In genomic region chr15:88623061-88623460, GRCh38 we compare ENCODE assay signal across 8 cellular contexts. TPM values are rescaled to one million over a fixed set of nuclear protein-coding genes. Genes with fewer than 3 reads are reported as not detected.
DNase-seq lines count a peak whose midpoint lies in the region; FAIRE-seq and TF ChIP-seq lines count a peak whose summit lies in the region.

No MANE protein-coding gene starts in this region.

- H3K79me2 ChIP-seq in trophoblast cell (ENCODE audit: control insufficient read depth, insufficient read depth, low read length, poor library complexity), result peaks cover 33% of the 10 kb centered on the region

- peaks cover 4% of the 10 kb centered on the region for H3K27me3 Mint-ChIP-seq in endothelial cell (ENCODE audit: unreplicated experiment)

- no peak overlapping the region for H4K8ac ChIP-seq in trophoblast cell (ENCODE audit: low read depth, low read length)

- H2AFZ ChIP-seq in trophoblast cell (ENCODE audit: insufficient read depth, low read length, poor library complexity), result no peak overlapping the region

- no peak overlapping the region for H3K23ac ChIP-seq in trophoblast cell (ENCODE audit: low read length)

- H3K79me1 ChIP-seq in trophoblast cell (ENCODE audit: low read length), result peaks cover 14% of the 10 kb centered on the region

- H3K4me1 Mint-ChIP-seq in endothelial cell (ENCODE audit: unreplicated experiment), result peaks cover 28% of the 10 kb centered on the region

- no peak overlapping the region for H2AK5ac ChIP-seq in trophoblast cell (ENCODE audit: low read length)

- H3K14ac ChIP-seq in trophoblast cell (ENCODE audit: low read length), result no peak overlapping the region

- peaks cover 11% of the 10 kb centered on the region for H3K36me3 Mint-ChIP-seq in endothelial cell (ENCODE audit: low read depth, unreplicated experiment)

- WGBS in trophoblast cell (ENCODE audit: extremely low coverage, insufficient coverage, insufficient read length), result no CpG with 5 or more reads among the region's 2 CpGs

- no peak overlapping the region for H4K12ac ChIP-seq in trophoblast cell (ENCODE audit: low read depth, low read length)

- no peak overlapping the region for H3K18ac ChIP-seq in trophoblast cell (ENCODE audit: low read length)

- H3K4me2 ChIP-seq in trophoblast cell (ENCODE audit: low read length), result peak overlapping the region; percentile 65

- FAIRE-seq in frontal cortex (lab: Jason Lieb, UNC), result no peak

- peak overlapping the region; percentile 45 for H4K91ac ChIP-seq in trophoblast cell (ENCODE audit: low read depth, low read length)

- H3K9me3 ChIP-seq in trophoblast cell (ENCODE audit: insufficient read depth, low read depth, low read length), result peaks cover 2% of the 10 kb centered on the region

- H2BK5ac ChIP-seq in trophoblast cell (ENCODE audit: low read depth, low read length, poor library complexity), result peak overlapping the region; percentile 64

- no peaks in the 10 kb centered on the region for H3K9me3 Mint-ChIP-seq in endothelial cell (ENCODE audit: unreplicated experiment)

- H3K9ac ChIP-seq in trophoblast cell (ENCODE audit: low read length), result no peak overlapping the region

- no peak overlapping the region for H3K27ac Mint-ChIP-seq in endothelial cell (ENCODE audit: unreplicated experiment)

- no peak overlapping the region for H3K4me3 ChIP-seq in trophoblast cell (ENCODE audit: low read depth, low read length)

- no peak for TF ChIP-seq CTCF in endothelial cell (IDR thresholded peaks at IDR 0.05; ENCODE audit: unreplicated experiment)

- peaks cover 11 to 16% of the 10 kb centered on the region in 2 experiments for H3K4me1 ChIP-seq in trophoblast cell (ENCODE audit: control insufficient read depth in 1 of 2, insufficient read depth in 2 of 2, low read length in 2 of 2)

- peaks cover 25 to 36% of the 10 kb centered on the region in 2 experiments for H3K36me3 ChIP-seq in trophoblast cell (ENCODE audit: control insufficient read depth in 1 of 2, insufficient read depth in 2 of 2, low read length in 2 of 2)

- H3K4me3 Mint-ChIP-seq in endothelial cell (ENCODE audit: unreplicated experiment), result peak overlapping the region; percentile 97

- peak overlapping the region; percentile 49 for H3K4ac ChIP-seq in trophoblast cell (ENCODE audit: low read depth, low read length)

- H2BK12ac ChIP-seq in trophoblast cell (ENCODE audit: low read length), result no peak overlapping the region

- peak; percentile 82 for DNase-seq in activated effector memory CD4-positive, alpha-beta T cell treated with anti-CD3 and anti-CD28 coated beads, Interleukin-2, amount 50 U/mL, for 16 hours
- no peak for DNase-seq in activated effector memory CD4-positive, alpha-beta T cell treated with Interleukin-2 at 50 U/mL for 16 hours
- DNase-seq in SW480 (ENCODE audit: low spot score) (peak; percentile 88), endothelial cell (ENCODE audit: low spot score) (no peak), trophoblast cell (peak; percentile 42 to 55), T-helper 9 cell (no peak), NCI-H2196 (lab: John Stamatoyannopoulos, UW; ENCODE audit: unreplicated experiment) (no peak), frontal cortex (ENCODE audit: low spot score in 2 of 2) (no peak)

- no peak overlapping the region for H2BK120ac ChIP-seq in trophoblast cell (ENCODE audit: insufficient read depth, low read length, poor library complexity)

- H3K27ac ChIP-seq in trophoblast cell (ENCODE audit: low read depth, low read length), result peak overlapping the region; percentile 64

- H3K27me3 ChIP-seq in trophoblast cell (ENCODE audit: insufficient read depth, low read length), result no peaks in the 10 kb centered on the region

RNA-seq across cellular contexts. Expression of gene AEN, which starts 1.9 kb away (rescaled TPM):
- total RNA-seq in endothelial cell (ENCODE audit: unreplicated experiment), result 31.5 TPM
- 53.2 and 56.0 TPM in 2 replicates for polyA plus RNA-seq in trophoblast cell (2013)
- 4.5 TPM for total RNA-seq in frontal cortex

RNA-seq across cellular contexts. Expression of gene ISG20, which starts 15.8 kb away (rescaled TPM):
- total RNA-seq in endothelial cell (ENCODE audit: unreplicated experiment), result 6.6 TPM
- polyA plus RNA-seq in trophoblast cell (2013), result 5.7 and 6.2 TPM in 2 replicates
- total RNA-seq in frontal cortex, result not detected

Comparison
In these comparisons a context has a peak if more than half of its experiments do, and no peak if none do; other contexts are left out.
1. DNase-seq: peak in activated effector memory CD4-positive, alpha-beta T cell treated with anti-CD3 and anti-CD28 coated beads, Interleukin-2, amount 50 U/mL, for 16 hours (single experiment), SW480 (single experiment) and trophoblast cell (2 of 2); none in activated effector memory CD4-positive, alpha-beta T cell treated with Interleukin-2 at 50 U/mL for 16 hours (single experiment), endothelial cell (single experiment), T-helper 9 cell (single experiment), NCI-H2196 (single experiment) and frontal cortex (0 of 2).